ENCODE assay signal across 29 cellular contexts in the genomic region with DNA sequence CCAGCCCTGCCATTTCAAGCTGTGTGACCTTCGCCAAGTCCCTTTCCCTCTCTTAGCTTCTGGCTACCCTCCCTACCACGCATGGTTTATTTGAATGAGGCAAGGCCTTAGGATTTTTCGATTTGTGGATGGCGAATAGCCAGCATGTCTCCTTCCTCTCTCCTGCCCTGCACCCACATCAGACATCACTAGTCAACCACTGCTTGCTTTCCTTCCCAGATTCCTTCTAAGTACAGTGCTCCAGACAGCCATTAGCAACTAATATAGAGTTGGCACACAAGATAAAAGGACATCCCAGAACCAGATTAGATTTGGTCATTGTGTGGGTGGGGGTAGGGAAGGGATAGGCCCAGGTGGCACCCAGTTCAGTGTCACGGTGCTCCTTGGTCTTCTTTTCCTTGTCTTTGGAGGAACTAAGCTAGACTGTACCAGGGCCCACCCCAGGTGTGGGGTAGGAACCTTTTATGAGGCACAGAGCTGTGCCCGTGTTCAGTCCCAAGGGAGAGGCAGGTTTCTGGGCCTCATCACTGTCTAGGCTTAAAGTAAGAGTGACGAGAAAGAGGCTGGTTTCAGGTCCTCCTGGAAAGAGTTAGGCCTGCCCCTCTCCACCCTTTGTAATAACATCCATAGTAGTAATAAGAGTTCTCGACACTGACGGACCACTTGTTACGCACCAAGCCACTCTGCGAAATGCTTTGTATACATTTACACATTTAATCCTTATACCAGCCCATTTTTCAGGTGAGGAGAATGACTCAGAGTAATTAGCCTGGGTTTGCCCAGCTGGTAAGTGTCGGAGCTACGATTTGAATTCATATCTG. TPM values are rescaled to one million over a fixed set of nuclear protein-coding genes. Genes with fewer than 3 reads are reported as not detected.
DNase-seq lines count a peak whose midpoint lies in the region; ATAC-seq and TF ChIP-seq lines count a peak whose summit lies in the region.
"Had no signal": no experiment of that assay in that cellular context is flagged by ENCODE, and none has a peak within 500 bp of the region (broad histone marks: within the 10 kb centered on the region; RNA-seq: fewer than 3 reads in every experiment).

No MANE protein-coding gene starts in this region.

- H2BK15ac ChIP-seq in mesenchymal stem cell (ENCODE audit: low read depth, poor library complexity, severe bottlenecking), result no peak overlapping the region

- ATAC-seq in left colon (peak; percentile 51), upper lobe of left lung (ENCODE audit: low FRiP score in 2 of 2) (peak in 1 of 2 donors; percentile 32), HG03460 (IDR thresholded peaks at IDR 0.05; ENCODE audit: unreplicated experiment) (no peak)
- ATAC-seq: activated CD8-positive, alpha-beta T cell treated with anti-CD3 and anti-CD28 coated beads for 36 hours; heart left ventricle had no signal

- no peak overlapping the region for H2AK5ac ChIP-seq in mesenchymal stem cell (ENCODE audit: low read length, severe bottlenecking)

- H3K79me1 ChIP-seq in mesenchymal stem cell (replicated peaks; ENCODE audit: low read length, poor library complexity, severe bottlenecking), result no peaks in the 10 kb centered on the region

- no peak overlapping the region for H2AFZ ChIP-seq in mesenchymal stem cell (ENCODE audit: low read depth, low read length)
- H2AFZ ChIP-seq: parathyroid adenoma, PC-9 had no signal

- H2BK120ac ChIP-seq in mesenchymal stem cell (ENCODE audit: low read depth, low read length), result no peak overlapping the region

- no peak overlapping the region for H3K23ac ChIP-seq in mesenchymal stem cell (ENCODE audit: low read length in 2 of 2)

- no peak overlapping the region for H3K18ac ChIP-seq in mesenchymal stem cell (ENCODE audit: low read depth in 1 of 2, low read length in 2 of 2)

- no peak overlapping the region for H3K14ac ChIP-seq in mesenchymal stem cell (ENCODE audit: low read length in 2 of 2)

- no peak overlapping the region for H3K4me3 ChIP-seq in Peyer's patch
- H3K4me3 ChIP-seq in upper lobe of left lung, result no peak overlapping the region
- H3K4me3 ChIP-seq in mesenchymal stem cell (ENCODE audit: insufficient read depth in 1 of 2, low read depth in 1 of 2, low read length in 2 of 2), result no peak overlapping the region
- H3K4me3 ChIP-seq: heart left ventricle, PC-9, right atrium auricular region, thyroid gland had no signal

- peak overlapping the region in 1 of 4 donors; percentile 21 for H3K27ac ChIP-seq in Peyer's patch
- peak overlapping the region; percentile 2 to 76 (median 47) for H3K27ac ChIP-seq in upper lobe of left lung
- H3K27ac ChIP-seq in mesenchymal stem cell (ENCODE audit: low read length, poor library complexity, severe bottlenecking), result no peak overlapping the region
- H3K27ac ChIP-seq: heart left ventricle, parathyroid adenoma, right atrium auricular region, thyroid gland had no signal

- intact Hi-C loops in left colon (cut with DNase I, micrococcal nuclease), result no loop called here

- WGBS in upper lobe of left lung, 2 donors, result 72 to 74% methylated on average over 13 of the region's 13 CpGs
- WGBS in mesenchymal stem cell, result 85% methylated on average over 11 of the region's 13 CpGs

- H2BK12ac ChIP-seq in mesenchymal stem cell (ENCODE audit: low read length in 2 of 2), result no peak overlapping the region

- DNase-seq in NCI-H2171 treated with DMSO at 0.1 percent for 48 hours (lab: John Stamatoyannopoulos, UW) (peak; percentile 49), NCI-H2171 (lab: John Stamatoyannopoulos, UW) (no peak), Peyer's patch (peak in 2 of 3 donors; percentile 56 to 59), left colon (no peak), upper lobe of left lung (no peak), mesenchymal stem cell (no peak), kidney tubule cell (ENCODE audit: low spot score) (no peak)
- DNase-seq: 8988T; activated CD4-positive, alpha-beta T cell treated with anti-CD3 and anti-CD28 coated beads for 1 hour; activated CD8-positive, alpha-beta T cell treated with anti-CD3 and anti-CD28 coated beads for 36 hours; activated effector memory CD4-positive, alpha-beta T cell treated with anti-CD3 and anti-CD28 coated beads, Interleukin-2, amount 50 U/mL, for 16 hours; effector CD4-positive, alpha-beta T cell; GF-D8; heart left ventricle; midbrain; NCI-H1048; NCI-H1694 treated with DMSO at 0.1 percent for 48 hours; NCI-H226; NCI-H774; nephron progenitor cell; SHP77 treated with DMSO at 0.1 percent for 48 hours; stimulated activated CD4-positive, alpha-beta T cell treated with anti-CD3 and anti-CD28 coated beads, Interleukin-4, amount 100 ng/mL, for 1 hour; stimulated activated naive CD4-positive, alpha-beta T cell treated with Interleukin-2 at 50 U/mL for 16 hours; thyroid gland had no signal

- H3K4me1 ChIP-seq in Peyer's patch (no peaks in the 10 kb centered on the region), upper lobe of left lung (peaks cover 0 to 24% (median 10%) of the 10 kb centered on the region in 4 donors), mesenchymal stem cell (ENCODE audit: control insufficient read depth, insufficient read depth, low read depth, low read length) (peaks cover 19% of the 10 kb centered on the region)
- H3K4me1 ChIP-seq: heart left ventricle, parathyroid adenoma, right atrium auricular region, thyroid gland had no signal

- no peak overlapping the region for H2BK5ac ChIP-seq in mesenchymal stem cell (ENCODE audit: low read depth, low read length, poor library complexity, severe bottlenecking)

- no peak for TF ChIP-seq CTCF in Peyer's patch (IDR thresholded peaks at IDR 0.05)
- TF ChIP-seq CTCF in upper lobe of left lung (IDR thresholded peaks at IDR 0.05), result no peak

- TF ChIP-seq EP300 in upper lobe of left lung (IDR thresholded peaks at IDR 0.05), result no peak

- H3K9ac ChIP-seq in mesenchymal stem cell (ENCODE audit: low read length), result no peak overlapping the region
- H3K9ac ChIP-seq: parathyroid adenoma had no signal

- H3K27me3 ChIP-seq in Peyer's patch, result no peaks in the 10 kb centered on the region
- no peaks in the 10 kb centered on the region for H3K27me3 ChIP-seq in upper lobe of left lung
- peaks cover 0 to 24% of the 10 kb centered on the region in 2 experiments for H3K27me3 ChIP-seq in mesenchymal stem cell (ENCODE audit: control insufficient read depth in 1 of 2, insufficient read depth in 1 of 2, low read length in 2 of 2)
- H3K27me3 ChIP-seq: heart left ventricle, right atrium auricular region, thyroid gland had no signal

- TF ChIP-seq POLR2A in Peyer's patch (IDR thresholded peaks at IDR 0.05) (no peak), upper lobe of left lung (IDR thresholded peaks at IDR 0.05) (no peak)

- H3K36me3 ChIP-seq in Peyer's patch (no peaks in the 10 kb centered on the region), upper lobe of left lung (no peaks in the 10 kb centered on the region), mesenchymal stem cell (ENCODE audit: control insufficient read depth in 1 of 2, insufficient read depth in 2 of 2, low read depth in 1 of 2, low read length in 2 of 2) (no peaks in the 10 kb centered on the region)
- H3K36me3 ChIP-seq: heart left ventricle, right atrium auricular region, thyroid gland had no signal

- H3K9me3 ChIP-seq in Peyer's patch, result no peaks in the 10 kb centered on the region
- no peaks in the 10 kb centered on the region for H3K9me3 ChIP-seq in upper lobe of left lung
- no peaks in the 10 kb centered on the region for H3K9me3 ChIP-seq in mesenchymal stem cell (ENCODE audit: control insufficient read depth, low read length)
- H3K9me3 ChIP-seq: heart left ventricle, right atrium auricular region, thyroid gland had no signal

- no peak overlapping the region for H3K4ac ChIP-seq in mesenchymal stem cell (ENCODE audit: low read depth in 1 of 2, low read length in 2 of 2)

- no peak overlapping the region for H4K91ac ChIP-seq in mesenchymal stem cell (ENCODE audit: low read length)

- no peak overlapping the region for H4K8ac ChIP-seq in mesenchymal stem cell (ENCODE audit: low read length)

- H3K4me2 ChIP-seq in mesenchymal stem cell (ENCODE audit: low read length, poor library complexity, severe bottlenecking), result no peak overlapping the region

RNA-seq across cellular contexts. Expression of a gene that starts 8.6 kb away (rescaled TPM):
- total RNA-seq in Peyer's patch (10 to 100 TPM in 1 of 4 donors, 1 to 10 TPM in 2, under 1 TPM in 1; 0.70 to 10.7 (median 2.2) TPM), left colon (1 to 10 TPM; 1.6 to 1.9 TPM), upper lobe of left lung (100 to 1,000 TPM in 4 of 6 donors, 10 to 100 TPM in 2; 72.3 to 327 (median 182) TPM)
- 11.5 TPM for polyA plus RNA-seq in mesenchymal stem cell (2013, experiment 1 of 2)
- polyA plus RNA-seq in mesenchymal stem cell (2013, experiment 2 of 2), result 11.6 TPM
- total RNA-seq: activated CD8-positive, alpha-beta T cell treated with anti-CD3 and anti-CD28 coated beads for 36 hours; epithelial cell of proximal tubule; PC-9 had no signal

Comparison
In these comparisons a context has a peak if more than half of its experiments do, and no peak if none do; other contexts are left out.
1. DNase-seq: peak in NCI-H2171 treated with DMSO at 0.1 percent for 48 hours (single experiment) and Peyer's patch (2 of 3); none in NCI-H2171 (single experiment), left colon (0 of 2), upper lobe of left lung (0 of 2), mesenchymal stem cell (single experiment) and kidney tubule cell (single experiment).
2. RNA of a gene that starts 8.6 kb away (total RNA-seq): 72.3 to 327 TPM in upper lobe of left lung; 0.70 to 10.7 TPM in Peyer's patch and 1.6 to 1.9 TPM in left colon; every median in the first group is over 4 times any median in the second.